In the genomic region with DNA sequence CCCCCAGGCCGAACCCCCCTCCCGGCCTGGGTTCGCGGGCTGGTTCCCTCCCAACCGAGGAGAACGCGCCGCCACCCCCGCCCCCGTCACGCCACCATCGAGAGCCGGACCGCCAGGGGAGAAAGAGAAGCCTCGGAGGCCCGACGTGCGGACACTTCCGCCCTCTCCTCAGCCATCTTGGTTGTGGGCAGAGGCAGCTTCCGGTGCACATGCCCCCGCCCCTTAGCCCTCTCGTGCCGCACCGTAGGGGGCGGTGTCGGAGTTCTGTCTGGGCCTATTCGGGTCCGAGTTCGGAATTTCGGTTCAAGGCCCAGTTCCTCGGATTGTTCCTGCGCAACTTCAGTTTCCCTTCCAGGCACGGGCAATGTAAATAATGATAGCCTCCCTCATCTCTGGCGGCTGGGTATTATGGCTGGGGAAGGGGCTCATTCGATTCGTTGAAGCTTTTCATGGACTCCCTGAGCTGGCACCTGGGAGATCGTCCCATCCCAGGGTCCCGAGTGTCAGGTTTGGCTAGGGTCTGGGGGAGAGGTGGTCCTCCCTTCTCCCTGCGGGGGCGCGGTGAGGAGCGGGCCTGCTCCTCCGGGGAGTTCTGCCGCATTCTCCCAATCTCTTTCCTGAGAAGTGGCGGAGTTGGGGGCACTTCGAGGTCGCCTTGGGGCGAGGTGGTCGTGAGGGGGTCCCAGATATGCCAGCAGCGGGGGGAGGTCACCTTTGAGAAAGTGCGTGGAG, we compare ENCODE assay signal across 2 cellular contexts.
TF ChIP-seq lines count a peak whose summit lies in the region.

A gene with protein sequence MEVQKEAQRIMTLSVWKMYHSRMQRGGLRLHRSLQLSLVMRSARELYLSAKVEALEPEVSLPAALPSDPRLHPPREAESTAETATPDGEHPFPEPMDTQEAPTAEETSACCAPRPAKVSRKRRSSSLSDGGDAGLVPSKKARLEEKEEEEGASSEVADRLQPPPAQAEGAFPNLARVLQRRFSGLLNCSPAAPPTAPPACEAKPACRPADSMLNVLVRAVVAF (plus strand): TSS at position 225 of the 732 bp plus-strand sequence. CDS start 2,776 bp downstream, outside the sequence.
STX10 (minus strand) TSS at position 189 of the 732 bp plus-strand sequence. CDS start 202 bp downstream, outside the sequence.

TF ChIP-seq in GM23338, 12 proteins besides CTCF, POLR2A, EP300 and RAD21 (continued from another document):
- no peak for TF ChIP-seq REST (IDR thresholded peaks at IDR 0.05; ENCODE audit: unreplicated experiment)
- TF ChIP-seq, protein P1, sequence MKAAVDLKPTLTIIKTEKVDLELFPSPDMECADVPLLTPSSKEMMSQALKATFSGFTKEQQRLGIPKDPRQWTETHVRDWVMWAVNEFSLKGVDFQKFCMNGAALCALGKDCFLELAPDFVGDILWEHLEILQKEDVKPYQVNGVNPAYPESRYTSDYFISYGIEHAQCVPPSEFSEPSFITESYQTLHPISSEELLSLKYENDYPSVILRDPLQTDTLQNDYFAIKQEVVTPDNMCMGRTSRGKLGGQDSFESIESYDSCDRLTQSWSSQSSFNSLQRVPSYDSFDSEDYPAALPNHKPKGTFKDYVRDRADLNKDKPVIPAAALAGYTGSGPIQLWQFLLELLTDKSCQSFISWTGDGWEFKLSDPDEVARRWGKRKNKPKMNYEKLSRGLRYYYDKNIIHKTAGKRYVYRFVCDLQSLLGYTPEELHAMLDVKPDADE (IDR thresholded peaks at IDR 0.05): peak; percentile 91

TF ChIP-seq in neural cell, 6 proteins besides CTCF, POLR2A, EP300 and RAD21:
- TF ChIP-seq REST (IDR thresholded peaks at IDR 0.05; ENCODE audit: borderline replicate concordance) (peak; percentile 81), POLR2AphosphoS5 (IDR thresholded peaks at IDR 0.05) (peak; percentile 88), TAF1 (IDR thresholded peaks at IDR 0.05; ENCODE audit: low read depth) (peak; percentile 63), SMC3 (conservative IDR thresholded peaks at IDR 0.05; ENCODE audit: poor library complexity) (no peak), EZH2 (IDR thresholded peaks at IDR 0.05; ENCODE audit: borderline replicate concordance, insufficient read depth, low read length, poor library complexity, severe bottlenecking) (no peak), MXI1 (conservative IDR thresholded peaks at IDR 0.05; ENCODE audit: poor library complexity, severe bottlenecking) (peak; percentile 66)
